In genomic region chr20:20201124-20201523, GRCh38 we compare ENCODE assay signal across 1 cellular context.
TF ChIP-seq lines count a peak whose summit lies in the region.

No MANE protein-coding gene starts in this region.

TF ChIP-seq in GM23338, 12 proteins besides CTCF, POLR2A, EP300 and RAD21 (continued from another document):
- TF ChIP-seq, protein P1, sequence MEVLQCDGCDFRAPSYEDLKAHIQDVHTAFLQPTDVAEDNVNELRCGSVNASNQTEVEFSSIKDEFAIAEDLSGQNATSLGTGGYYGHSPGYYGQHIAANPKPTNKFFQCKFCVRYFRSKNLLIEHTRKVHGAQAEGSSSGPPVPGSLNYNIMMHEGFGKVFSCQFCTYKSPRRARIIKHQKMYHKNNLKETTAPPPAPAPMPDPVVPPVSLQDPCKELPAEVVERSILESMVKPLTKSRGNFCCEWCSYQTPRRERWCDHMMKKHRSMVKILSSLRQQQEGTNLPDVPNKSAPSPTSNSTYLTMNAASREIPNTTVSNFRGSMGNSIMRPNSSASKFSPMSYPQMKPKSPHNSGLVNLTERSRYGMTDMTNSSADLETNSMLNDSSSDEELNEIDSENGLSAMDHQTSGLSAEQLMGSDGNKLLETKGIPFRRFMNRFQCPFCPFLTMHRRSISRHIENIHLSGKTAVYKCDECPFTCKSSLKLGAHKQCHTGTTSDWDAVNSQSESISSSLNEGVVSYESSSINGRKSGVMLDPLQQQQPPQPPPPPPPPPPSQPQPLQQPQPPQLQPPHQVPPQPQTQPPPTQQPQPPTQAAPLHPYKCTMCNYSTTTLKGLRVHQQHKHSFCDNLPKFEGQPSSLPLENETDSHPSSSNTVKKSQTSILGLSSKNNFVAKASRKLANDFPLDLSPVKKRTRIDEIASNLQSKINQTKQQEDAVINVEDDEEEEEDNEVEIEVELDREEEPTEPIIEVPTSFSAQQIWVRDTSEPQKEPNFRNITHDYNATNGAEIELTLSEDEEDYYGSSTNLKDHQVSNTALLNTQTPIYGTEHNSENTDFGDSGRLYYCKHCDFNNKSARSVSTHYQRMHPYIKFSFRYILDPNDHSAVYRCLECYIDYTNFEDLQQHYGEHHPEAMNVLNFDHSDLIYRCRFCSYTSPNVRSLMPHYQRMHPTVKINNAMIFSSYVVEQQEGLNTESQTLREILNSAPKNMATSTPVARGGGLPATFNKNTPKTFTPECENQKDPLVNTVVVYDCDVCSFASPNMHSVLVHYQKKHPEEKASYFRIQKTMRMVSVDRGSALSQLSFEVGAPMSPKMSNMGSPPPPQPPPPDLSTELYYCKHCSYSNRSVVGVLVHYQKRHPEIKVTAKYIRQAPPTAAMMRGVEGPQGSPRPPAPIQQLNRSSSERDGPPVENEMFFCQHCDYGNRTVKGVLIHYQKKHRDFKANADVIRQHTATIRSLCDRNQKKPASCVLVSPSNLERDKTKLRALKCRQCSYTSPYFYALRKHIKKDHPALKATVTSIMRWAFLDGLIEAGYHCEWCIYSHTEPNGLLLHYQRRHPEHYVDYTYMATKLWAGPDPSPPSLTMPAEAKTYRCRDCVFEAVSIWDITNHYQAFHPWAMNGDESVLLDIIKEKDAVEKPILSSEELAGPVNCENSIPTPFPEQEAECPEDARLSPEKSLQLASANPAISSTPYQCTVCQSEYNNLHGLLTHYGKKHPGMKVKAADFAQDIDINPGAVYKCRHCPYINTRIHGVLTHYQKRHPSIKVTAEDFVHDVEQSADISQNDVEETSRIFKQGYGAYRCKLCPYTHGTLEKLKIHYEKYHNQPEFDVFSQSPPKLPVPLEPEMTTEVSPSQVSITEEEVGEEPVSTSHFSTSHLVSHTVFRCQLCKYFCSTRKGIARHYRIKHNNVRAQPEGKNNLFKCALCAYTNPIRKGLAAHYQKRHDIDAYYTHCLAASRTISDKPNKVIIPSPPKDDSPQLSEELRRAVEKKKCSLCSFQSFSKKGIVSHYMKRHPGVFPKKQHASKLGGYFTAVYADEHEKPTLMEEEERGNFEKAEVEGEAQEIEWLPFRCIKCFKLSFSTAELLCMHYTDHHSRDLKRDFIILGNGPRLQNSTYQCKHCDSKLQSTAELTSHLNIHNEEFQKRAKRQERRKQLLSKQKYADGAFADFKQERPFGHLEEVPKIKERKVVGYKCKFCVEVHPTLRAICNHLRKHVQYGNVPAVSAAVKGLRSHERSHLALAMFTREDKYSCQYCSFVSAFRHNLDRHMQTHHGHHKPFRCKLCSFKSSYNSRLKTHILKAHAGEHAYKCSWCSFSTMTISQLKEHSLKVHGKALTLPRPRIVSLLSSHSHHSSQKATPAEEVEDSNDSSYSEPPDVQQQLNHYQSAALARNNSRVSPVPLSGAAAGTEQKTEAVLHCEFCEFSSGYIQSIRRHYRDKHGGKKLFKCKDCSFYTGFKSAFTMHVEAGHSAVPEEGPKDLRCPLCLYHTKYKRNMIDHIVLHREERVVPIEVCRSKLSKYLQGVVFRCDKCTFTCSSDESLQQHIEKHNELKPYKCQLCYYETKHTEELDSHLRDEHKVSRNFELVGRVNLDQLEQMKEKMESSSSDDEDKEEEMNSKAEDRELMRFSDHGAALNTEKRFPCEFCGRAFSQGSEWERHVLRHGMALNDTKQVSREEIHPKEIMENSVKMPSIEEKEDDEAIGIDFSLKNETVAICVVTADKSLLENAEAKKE (CRISPR knock-in tag; IDR thresholded peaks at IDR 0.05) = no peak
- TF ChIP-seq EZH2 (IDR thresholded peaks at IDR 0.05; ENCODE audit: low read depth, unreplicated experiment) (no peak), JUNB (IDR thresholded peaks at IDR 0.05; ENCODE audit: unreplicated experiment) (no peak), CREB1 (CRISPR knock-in tag; IDR thresholded peaks at IDR 0.05; ENCODE audit: low read depth) (no peak), NANOG (IDR thresholded peaks at IDR 0.05; ENCODE audit: borderline replicate concordance) (no peak), ZNF331 (CRISPR knock-in tag; IDR thresholded peaks at IDR 0.05; ENCODE audit: low read depth) (no peak), EZH2phosphoT487 (IDR thresholded peaks at IDR 0.05; ENCODE audit: unreplicated experiment) (no peak), REST (IDR thresholded peaks at IDR 0.05; ENCODE audit: unreplicated experiment) (no peak)
